In genomic region chr6:145749632-145750031, GRCh38 we compare ENCODE assay signal across 2 cellular contexts.
TF ChIP-seq lines count a peak whose summit lies in the region.

No MANE protein-coding gene starts in this region.

TF ChIP-seq in SK-N-SH, 30 proteins besides CTCF, POLR2A, EP300 and RAD21 (continued from another document):
- peak; percentile 14; the same call in 1 of the 2 replicates for TF ChIP-seq FOSL2 (IDR thresholded peaks at IDR 0.05; ENCODE audit: borderline replicate concordance, low read depth)
TF ChIP-seq in SK-N-SH: peak in this region for 2.

TF ChIP-seq in HepG2, 621 proteins besides CTCF, POLR2A, EP300 and RAD21 (continued from another document):
- no peak for TF ChIP-seq YY1 (IDR thresholded peaks at IDR 0.05; ENCODE audit: insufficient read depth, insufficient replicate concordance, low read depth, low read length)
- TF ChIP-seq KMT2A (CRISPR knock-in tag; IDR thresholded peaks at IDR 0.05): no peak
- no peak for TF ChIP-seq MEF2D (CRISPR knock-in tag; IDR thresholded peaks at IDR 0.05)
- peak; percentile 30; the same call in 1 of the 2 replicates for TF ChIP-seq TCF7L2 (IDR thresholded peaks at IDR 0.05; ENCODE audit: low read depth, low read length)
- no peak for TF ChIP-seq RNF219 (CRISPR knock-in tag; IDR thresholded peaks at IDR 0.05)
- no peak for TF ChIP-seq MTA3 (CRISPR knock-in tag; IDR thresholded peaks at IDR 0.05)
- peak; percentile 94 for TF ChIP-seq NFE2 (CRISPR knock-in tag; IDR thresholded peaks at IDR 0.05)
- TF ChIP-seq SMC3 (IDR thresholded peaks at IDR 0.05; ENCODE audit: low read length): no peak
- no peak for TF ChIP-seq CHD2 (IDR thresholded peaks at IDR 0.05; ENCODE audit: low read depth, low read length)
- peak; percentile 93 to 97 for TF ChIP-seq MAFK (conservative IDR thresholded peaks at IDR 0.05 in 1 of 2, IDR thresholded peaks at IDR 0.05 in 1 of 2; ENCODE audit: low read length in 2 of 2)
- TF ChIP-seq, protein P1, sequence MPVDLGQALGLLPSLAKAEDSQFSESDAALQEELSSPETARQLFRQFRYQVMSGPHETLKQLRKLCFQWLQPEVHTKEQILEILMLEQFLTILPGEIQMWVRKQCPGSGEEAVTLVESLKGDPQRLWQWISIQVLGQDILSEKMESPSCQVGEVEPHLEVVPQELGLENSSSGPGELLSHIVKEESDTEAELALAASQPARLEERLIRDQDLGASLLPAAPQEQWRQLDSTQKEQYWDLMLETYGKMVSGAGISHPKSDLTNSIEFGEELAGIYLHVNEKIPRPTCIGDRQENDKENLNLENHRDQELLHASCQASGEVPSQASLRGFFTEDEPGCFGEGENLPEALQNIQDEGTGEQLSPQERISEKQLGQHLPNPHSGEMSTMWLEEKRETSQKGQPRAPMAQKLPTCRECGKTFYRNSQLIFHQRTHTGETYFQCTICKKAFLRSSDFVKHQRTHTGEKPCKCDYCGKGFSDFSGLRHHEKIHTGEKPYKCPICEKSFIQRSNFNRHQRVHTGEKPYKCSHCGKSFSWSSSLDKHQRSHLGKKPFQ (CRISPR knock-in tag; IDR thresholded peaks at IDR 0.05; ENCODE audit: insufficient replicate concordance): no peak
- no peak for TF ChIP-seq CREM (IDR thresholded peaks at IDR 0.05)
- no peak for TF ChIP-seq CREM (CRISPR knock-in tag; IDR thresholded peaks at IDR 0.05)
- TF ChIP-seq SP140L (CRISPR knock-in tag; IDR thresholded peaks at IDR 0.05; ENCODE audit: borderline replicate concordance): no peak
- TF ChIP-seq ELF3 (CRISPR knock-in tag; IDR thresholded peaks at IDR 0.05): no peak
- no peak for TF ChIP-seq SNAPC2 (CRISPR knock-in tag; IDR thresholded peaks at IDR 0.05)
- TF ChIP-seq ZNF713 (CRISPR knock-in tag; IDR thresholded peaks at IDR 0.05): no peak
- no peak for TF ChIP-seq FOXP4 (CRISPR knock-in tag; IDR thresholded peaks at IDR 0.05)
- no peak for TF ChIP-seq FOXK1 (CRISPR knock-in tag; IDR thresholded peaks at IDR 0.05; ENCODE audit: borderline replicate concordance, low read depth)
- TF ChIP-seq CBX5 (CRISPR knock-in tag; IDR thresholded peaks at IDR 0.05; ENCODE audit: borderline replicate concordance): no peak
- TF ChIP-seq CAMTA2 (CRISPR knock-in tag; IDR thresholded peaks at IDR 0.05; ENCODE audit: borderline replicate concordance): no peak
- no peak; the same call in 1 of the 2 replicates for TF ChIP-seq GATAD2A (CRISPR knock-in tag; IDR thresholded peaks at IDR 0.05)
- TF ChIP-seq ZBTB37 (CRISPR knock-in tag; IDR thresholded peaks at IDR 0.05): no peak
- TF ChIP-seq NFE2L2 (IDR thresholded peaks at IDR 0.05; ENCODE audit: low read length): peak; percentile 99
- TF ChIP-seq MBD4 (IDR thresholded peaks at IDR 0.05; ENCODE audit: borderline replicate concordance, low read length): no peak
- no peak for TF ChIP-seq MEIS2 (CRISPR knock-in tag; IDR thresholded peaks at IDR 0.05)
- no peak for TF ChIP-seq SALL1 (CRISPR knock-in tag; IDR thresholded peaks at IDR 0.05)
- peak; percentile 92 for TF ChIP-seq MAFF (IDR thresholded peaks at IDR 0.05; ENCODE audit: low read depth, low read length)
- no peak for TF ChIP-seq ZBTB8A (CRISPR knock-in tag; IDR thresholded peaks at IDR 0.05; ENCODE audit: borderline replicate concordance, low read depth)
- TF ChIP-seq, protein P2, sequence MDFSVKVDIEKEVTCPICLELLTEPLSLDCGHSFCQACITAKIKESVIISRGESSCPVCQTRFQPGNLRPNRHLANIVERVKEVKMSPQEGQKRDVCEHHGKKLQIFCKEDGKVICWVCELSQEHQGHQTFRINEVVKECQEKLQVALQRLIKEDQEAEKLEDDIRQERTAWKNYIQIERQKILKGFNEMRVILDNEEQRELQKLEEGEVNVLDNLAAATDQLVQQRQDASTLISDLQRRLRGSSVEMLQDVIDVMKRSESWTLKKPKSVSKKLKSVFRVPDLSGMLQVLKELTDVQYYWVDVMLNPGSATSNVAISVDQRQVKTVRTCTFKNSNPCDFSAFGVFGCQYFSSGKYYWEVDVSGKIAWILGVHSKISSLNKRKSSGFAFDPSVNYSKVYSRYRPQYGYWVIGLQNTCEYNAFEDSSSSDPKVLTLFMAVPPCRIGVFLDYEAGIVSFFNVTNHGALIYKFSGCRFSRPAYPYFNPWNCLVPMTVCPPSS (IDR thresholded peaks at IDR 0.05): no peak
- peak; percentile 58; the same call in 1 of the 2 replicates for TF ChIP-seq MAFG (CRISPR knock-in tag; IDR thresholded peaks at IDR 0.05)
- TF ChIP-seq, protein P3, sequence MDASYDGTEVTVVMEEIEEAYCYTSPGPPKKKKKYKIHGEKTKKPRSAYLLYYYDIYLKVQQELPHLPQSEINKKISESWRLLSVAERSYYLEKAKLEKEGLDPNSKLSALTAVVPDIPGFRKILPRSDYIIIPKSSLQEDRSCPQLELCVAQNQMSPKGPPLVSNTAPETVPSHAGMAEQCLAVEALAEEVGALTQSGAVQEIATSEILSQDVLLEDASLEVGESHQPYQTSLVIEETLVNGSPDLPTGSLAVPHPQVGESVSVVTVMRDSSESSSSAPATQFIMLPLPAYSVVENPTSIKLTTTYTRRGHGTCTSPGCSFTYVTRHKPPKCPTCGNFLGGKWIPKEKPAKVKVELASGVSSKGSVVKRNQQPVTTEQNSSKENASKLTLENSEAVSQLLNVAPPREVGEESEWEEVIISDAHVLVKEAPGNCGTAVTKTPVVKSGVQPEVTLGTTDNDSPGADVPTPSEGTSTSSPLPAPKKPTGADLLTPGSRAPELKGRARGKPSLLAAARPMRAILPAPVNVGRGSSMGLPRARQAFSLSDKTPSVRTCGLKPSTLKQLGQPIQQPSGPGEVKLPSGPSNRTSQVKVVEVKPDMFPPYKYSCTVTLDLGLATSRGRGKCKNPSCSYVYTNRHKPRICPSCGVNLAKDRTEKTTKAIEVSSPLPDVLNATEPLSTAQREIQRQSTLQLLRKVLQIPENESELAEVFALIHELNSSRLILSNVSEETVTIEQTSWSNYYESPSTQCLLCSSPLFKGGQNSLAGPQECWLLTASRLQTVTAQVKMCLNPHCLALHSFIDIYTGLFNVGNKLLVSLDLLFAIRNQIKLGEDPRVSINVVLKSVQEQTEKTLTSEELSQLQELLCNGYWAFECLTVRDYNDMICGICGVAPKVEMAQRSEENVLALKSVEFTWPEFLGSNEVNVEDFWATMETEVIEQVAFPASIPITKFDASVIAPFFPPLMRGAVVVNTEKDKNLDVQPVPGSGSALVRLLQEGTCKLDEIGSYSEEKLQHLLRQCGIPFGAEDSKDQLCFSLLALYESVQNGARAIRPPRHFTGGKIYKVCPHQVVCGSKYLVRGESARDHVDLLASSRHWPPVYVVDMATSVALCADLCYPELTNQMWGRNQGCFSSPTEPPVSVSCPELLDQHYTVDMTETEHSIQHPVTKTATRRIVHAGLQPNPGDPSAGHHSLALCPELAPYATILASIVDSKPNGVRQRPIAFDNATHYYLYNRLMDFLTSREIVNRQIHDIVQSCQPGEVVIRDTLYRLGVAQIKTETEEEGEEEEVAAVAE (CRISPR knock-in tag; IDR thresholded peaks at IDR 0.05; ENCODE audit: borderline replicate concordance): peak; percentile 69; the same call in 1 of the 2 replicates
TF ChIP-seq in HepG2: peak in this region for 8.
